In the genomic region with DNA sequence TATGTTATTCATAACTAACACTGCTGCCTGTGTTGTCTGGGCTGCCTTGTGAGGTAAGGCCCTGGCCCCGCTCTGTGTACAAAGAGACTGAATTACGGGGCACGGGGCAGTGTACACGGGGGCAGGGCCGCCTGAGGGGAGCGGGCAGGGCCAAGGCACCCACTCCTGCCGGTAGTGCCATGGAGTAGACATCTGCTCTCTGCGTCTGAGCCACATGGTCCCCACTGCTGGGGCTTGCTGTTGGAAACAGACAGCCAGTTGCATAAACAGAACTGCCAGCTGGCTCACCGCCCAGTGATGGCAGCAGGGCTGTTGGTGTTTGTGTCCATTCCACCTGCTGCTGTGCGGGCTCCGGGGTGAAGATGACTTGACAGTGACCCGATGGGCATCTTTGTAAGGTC, we compare ENCODE assay signal across 14 cellular contexts. TPM values are rescaled to one million over a fixed set of nuclear protein-coding genes. Genes with fewer than 3 reads are reported as not detected.
DNase-seq lines count a peak whose midpoint lies in the region; ATAC-seq and TF ChIP-seq lines count a peak whose summit lies in the region.
"Had no signal": no experiment of that assay in that cellular context is flagged by ENCODE, and none has a peak within 500 bp of the region (broad histone marks: within the 10 kb centered on the region; RNA-seq: fewer than 3 reads in every experiment).

No MANE protein-coding gene starts in this region.

- no peaks in the 10 kb centered on the region for H3K9me3 ChIP-seq in vagina
- H3K9me3 ChIP-seq: A549, prostate gland, SJCRH30 had no signal

- no peak overlapping the region for H3K4me3 ChIP-seq in vagina
- H3K4me3 ChIP-seq: A549, prostate gland, SJCRH30 had no signal

- no peak for TF ChIP-seq CTCF in vagina (IDR thresholded peaks at IDR 0.05)

- TF ChIP-seq POLR2A in vagina (IDR thresholded peaks at IDR 0.05): no peak

- no peak overlapping the region for H3K27ac ChIP-seq in vagina
- H3K27ac ChIP-seq: A549, epithelial cell of prostate, SJCRH30 had no signal

- intact Hi-C loops in vagina (cut with DNase I): no loop called here

- DNase-seq in NCI-H345 (lab: John Stamatoyannopoulos, UW) (peak; percentile 14), NCI-H345 treated with DMSO at 0.1 percent for 48 hours (lab: John Stamatoyannopoulos, UW; ENCODE audit: unreplicated experiment) (no peak), left lobe of liver (ENCODE audit: low spot score) (peak; percentile 95), superior temporal gyrus (ENCODE audit: extremely low spot score) (peak; percentile 69), vagina (ENCODE audit: extremely low spot score in 2 of 2) (no peak), HPDE6-E6E7 (ENCODE audit: extremely low spot score) (no peak)
- no peak for DNase-seq in activated naive CD8-positive, alpha-beta T cell treated with anti-CD3 and anti-CD28 coated beads, Interleukin-2, amount 50 U/mL, for 24 hours
- DNase-seq: activated CD4-positive, alpha-beta memory T cell treated with anti-CD3 and anti-CD28 coated beads for 36 hours; amniotic stem cell; SJCRH30 had no signal

- peaks cover 10% of the 10 kb centered on the region for H3K4me1 Mint-ChIP-seq in activated naive CD8-positive, alpha-beta T cell treated with anti-CD3 and anti-CD28 coated beads, Interleukin-2, amount 50 U/mL, for 24 hours

- peaks cover 26% of the 10 kb centered on the region for H3K36me3 Mint-ChIP-seq in activated naive CD8-positive, alpha-beta T cell treated with anti-CD3 and anti-CD28 coated beads, Interleukin-2, amount 50 U/mL, for 24 hours (ENCODE audit: low read depth)

- peak overlapping the region; percentile 47 for H3K27ac Mint-ChIP-seq in activated naive CD8-positive, alpha-beta T cell treated with anti-CD3 and anti-CD28 coated beads, Interleukin-2, amount 50 U/mL, for 24 hours

- H3K36me3 ChIP-seq in vagina: peaks cover 0 to 21% of the 10 kb centered on the region in 2 donors
- H3K36me3 ChIP-seq: SJCRH30 had no signal

- H3K4me3 Mint-ChIP-seq in activated naive CD8-positive, alpha-beta T cell treated with anti-CD3 and anti-CD28 coated beads, Interleukin-2, amount 50 U/mL, for 24 hours: no peak overlapping the region
- H3K4me3 Mint-ChIP-seq: activated CD4-positive, alpha-beta memory T cell treated with anti-CD3 and anti-CD28 coated beads for 36 hours had no signal

- no peaks in the 10 kb centered on the region for H3K27me3 ChIP-seq in vagina
- H3K27me3 ChIP-seq: SJCRH30 had no signal

- no peaks in the 10 kb centered on the region for H3K9me3 Mint-ChIP-seq in activated naive CD8-positive, alpha-beta T cell treated with anti-CD3 and anti-CD28 coated beads, Interleukin-2, amount 50 U/mL, for 24 hours
- H3K9me3 Mint-ChIP-seq: activated CD4-positive, alpha-beta memory T cell treated with anti-CD3 and anti-CD28 coated beads for 36 hours had no signal

- no peaks in the 10 kb centered on the region for H3K4me1 ChIP-seq in vagina
- H3K4me1 ChIP-seq: A549, SJCRH30 had no signal

- ATAC-seq in activated naive CD8-positive, alpha-beta T cell treated with anti-CD3 and anti-CD28 coated beads, Interleukin-2, amount 50 U/mL, for 24 hours: peak; percentile 40
- peak; percentile 80 for ATAC-seq in left lobe of liver
- no peak for ATAC-seq in HG02763 (IDR thresholded peaks at IDR 0.05; ENCODE audit: unreplicated experiment)
- ATAC-seq: A549 had no signal

- H3K27me3 Mint-ChIP-seq in activated naive CD8-positive, alpha-beta T cell treated with anti-CD3 and anti-CD28 coated beads, Interleukin-2, amount 50 U/mL, for 24 hours: no peaks in the 10 kb centered on the region
- H3K27me3 Mint-ChIP-seq: activated CD4-positive, alpha-beta memory T cell treated with anti-CD3 and anti-CD28 coated beads for 36 hours had no signal

RNA-seq across cellular contexts. Expression of gene FAM118A, which starts 19.8 kb away (rescaled TPM):
- 26.0 TPM for total RNA-seq in left lobe of liver
- total RNA-seq in vagina: 49.6 TPM

RNA-seq across cellular contexts. Expression of gene UPK3A, which starts 44.8 kb away (rescaled TPM):
- not detected for total RNA-seq in left lobe of liver
- not detected for total RNA-seq in vagina
- total RNA-seq: activated CD4-positive, alpha-beta memory T cell treated with anti-CD3 and anti-CD28 coated beads for 36 hours; SJCRH30 had no signal

Comparison
In these comparisons a context has a peak if more than half of its experiments do, and no peak if none do; other contexts are left out.
1. DNase-seq: peak in NCI-H345 (single experiment), left lobe of liver (single experiment) and superior temporal gyrus (single experiment); none in NCI-H345 treated with DMSO at 0.1 percent for 48 hours (single experiment), activated naive CD8-positive, alpha-beta T cell treated with anti-CD3 and anti-CD28 coated beads, Interleukin-2, amount 50 U/mL, for 24 hours (single experiment), vagina (0 of 2) and HPDE6-E6E7 (single experiment).